In genomic region chr13:23695711-23696512, GRCh38 we compare ENCODE assay signal across 9 cellular contexts.
DNase-seq lines count a peak whose midpoint lies in the region; ATAC-seq and TF ChIP-seq lines count a peak whose summit lies in the region.
"Had no signal": no experiment of that assay in that cellular context is flagged by ENCODE, and none has a peak within 500 bp of the region (broad histone marks: within the 10 kb centered on the region; RNA-seq: fewer than 3 reads in every experiment).

No MANE protein-coding gene starts in this region.

- WGBS in stomach, 5 donors = 47 to 69% (median 61%) methylated on average over 43 to 48 of the region's 48 CpGs

- no peaks in the 10 kb centered on the region for H3K27me3 ChIP-seq in BLaER1 treated with 17β-estradiol and CSF1 and Interleukin-3, amounts not matched to agents 10 nM and 100 nM
- H3K27me3 ChIP-seq in SJCRH30 = no peaks in the 10 kb centered on the region
- no peaks in the 10 kb centered on the region for H3K27me3 ChIP-seq in stomach

- no peak for TF ChIP-seq POLR2A in stomach (IDR thresholded peaks at IDR 0.05)

- peak overlapping the region in 7 of 10 experiments; percentile 3 to 59 (median 36); a peak in 11 of 20 replicates for H3K4me3 ChIP-seq in BLaER1 treated with 17β-estradiol and CSF1 and Interleukin-3, amounts not matched to agents 10 nM and 100 nM
- H3K4me3 ChIP-seq in SJCRH30 (peak overlapping the region; percentile 44), stomach (peak overlapping the region in 2 of 4 donors; percentile 13 to 24)

- peaks cover 0 to 10% of the 10 kb centered on the region in 2 donors for H3K36me3 Mint-ChIP-seq in activated naive CD4-positive, alpha-beta T cell treated with anti-CD3 and anti-CD28 coated beads, Interleukin-2, amount 50 U/mL, for 72 hours

- peak; percentile 85 for ATAC-seq in GM21528 (IDR thresholded peaks at IDR 0.05; ENCODE audit: low FRiP score, unreplicated experiment)
- ATAC-seq in activated naive CD4-positive, alpha-beta T cell treated with anti-CD3 and anti-CD28 coated beads, Interleukin-2, amount 50 U/mL, for 72 hours = peak; percentile 88 to 97
- ATAC-seq in omental fat pad (ENCODE audit: low FRiP score) = peak; percentile 58

- H3K27ac ChIP-seq in BLaER1 treated with 17β-estradiol and CSF1 and Interleukin-3, amounts not matched to agents 10 nM and 100 nM = peak overlapping the region in 3 of 11 experiments; percentile 29 to 34 (median 31); a peak in 3 of 22 replicates
- H3K27ac ChIP-seq in SJCRH30 = no peak overlapping the region
- peak overlapping the region in 1 of 5 donors; percentile 9 for H3K27ac ChIP-seq in stomach
- H3K27ac ChIP-seq: C4-2B had no signal

- H3K9me3 Mint-ChIP-seq in activated naive CD4-positive, alpha-beta T cell treated with anti-CD3 and anti-CD28 coated beads, Interleukin-2, amount 50 U/mL, for 72 hours = no peaks in the 10 kb centered on the region

- H3K9ac ChIP-seq in BLaER1 treated with 17β-estradiol and CSF1 and Interleukin-3, amounts not matched to agents 10 nM and 100 nM = peak overlapping the region in 10 of 11 experiments; percentile 16 to 71 (median 51); a peak in 19 of 22 replicates

- TF ChIP-seq CTCF in omental fat pad (IDR thresholded peaks at IDR 0.05) (no peak), stomach (IDR thresholded peaks at IDR 0.05) (no peak)

- peak overlapping the region; percentile 70 to 95 for H3K27ac Mint-ChIP-seq in activated naive CD4-positive, alpha-beta T cell treated with anti-CD3 and anti-CD28 coated beads, Interleukin-2, amount 50 U/mL, for 72 hours

- H3K4me2 ChIP-seq in BLaER1 treated with 17β-estradiol and CSF1 and Interleukin-3, amounts not matched to agents 10 nM and 100 nM = peak overlapping the region; percentile 73 to 89 (median 83)

- no peaks in the 10 kb centered on the region for H4K20me1 ChIP-seq in BLaER1 treated with 17β-estradiol and CSF1 and Interleukin-3, amounts not matched to agents 10 nM and 100 nM

- intact Hi-C loops in stomach (cut with DNase I; ENCODE audit: low total_unique reads) = no loop called here

- H3K9me3 ChIP-seq in BLaER1 treated with 17β-estradiol and CSF1 and Interleukin-3, amounts not matched to agents 10 nM and 100 nM (replicated peaks in 1 of 11) = no peaks in the 10 kb centered on the region
- H3K9me3 ChIP-seq in SJCRH30 (replicated peaks) (no peaks in the 10 kb centered on the region), stomach (no peaks in the 10 kb centered on the region)

- peaks cover 9 to 27% (median 15%) of the 10 kb centered on the region in 10 experiments for H3K4me1 ChIP-seq in BLaER1 treated with 17β-estradiol and CSF1 and Interleukin-3, amounts not matched to agents 10 nM and 100 nM
- H3K4me1 ChIP-seq in SJCRH30 (peaks cover 2% of the 10 kb centered on the region), stomach (peaks cover 9 to 26% (median 16%) of the 10 kb centered on the region in 4 donors)

- DNase-seq in SJCRH30 = peak; percentile 71 to 72
- peak in 1 of 2 donors; percentile 53 for DNase-seq in activated naive CD4-positive, alpha-beta T cell treated with anti-CD3 and anti-CD28 coated beads, Interleukin-2, amount 50 U/mL, for 72 hours (ENCODE audit: low spot score in 2 of 2)
- no peak for DNase-seq in omental fat pad (ENCODE audit: low spot score)
- no peak for DNase-seq in stomach
- no peak for DNase-seq in NCI-H69 (lab: John Stamatoyannopoulos, UW)
- DNase-seq in midbrain (lab: John Stamatoyannopoulos, UW) = no peak

- H3K36me3 ChIP-seq in BLaER1 treated with 17β-estradiol and CSF1 and Interleukin-3, amounts not matched to agents 10 nM and 100 nM = no peaks in the 10 kb centered on the region
- H3K36me3 ChIP-seq in SJCRH30 (no peaks in the 10 kb centered on the region), stomach (no peaks in the 10 kb centered on the region)

- no peak for TF ChIP-seq EP300 in stomach (IDR thresholded peaks at IDR 0.05)

Comparison
In these comparisons a context has a peak if more than half of its experiments do, and no peak if none do; other contexts are left out.
1. DNase-seq: peak in SJCRH30 (2 of 2); none in omental fat pad (single experiment), stomach (single experiment), NCI-H69 (single experiment) and midbrain (single experiment).
2. Peak in every context shown above with its lines, with median percentiles within 50 percentile points of each other: ATAC-seq.